In the genomic region with DNA sequence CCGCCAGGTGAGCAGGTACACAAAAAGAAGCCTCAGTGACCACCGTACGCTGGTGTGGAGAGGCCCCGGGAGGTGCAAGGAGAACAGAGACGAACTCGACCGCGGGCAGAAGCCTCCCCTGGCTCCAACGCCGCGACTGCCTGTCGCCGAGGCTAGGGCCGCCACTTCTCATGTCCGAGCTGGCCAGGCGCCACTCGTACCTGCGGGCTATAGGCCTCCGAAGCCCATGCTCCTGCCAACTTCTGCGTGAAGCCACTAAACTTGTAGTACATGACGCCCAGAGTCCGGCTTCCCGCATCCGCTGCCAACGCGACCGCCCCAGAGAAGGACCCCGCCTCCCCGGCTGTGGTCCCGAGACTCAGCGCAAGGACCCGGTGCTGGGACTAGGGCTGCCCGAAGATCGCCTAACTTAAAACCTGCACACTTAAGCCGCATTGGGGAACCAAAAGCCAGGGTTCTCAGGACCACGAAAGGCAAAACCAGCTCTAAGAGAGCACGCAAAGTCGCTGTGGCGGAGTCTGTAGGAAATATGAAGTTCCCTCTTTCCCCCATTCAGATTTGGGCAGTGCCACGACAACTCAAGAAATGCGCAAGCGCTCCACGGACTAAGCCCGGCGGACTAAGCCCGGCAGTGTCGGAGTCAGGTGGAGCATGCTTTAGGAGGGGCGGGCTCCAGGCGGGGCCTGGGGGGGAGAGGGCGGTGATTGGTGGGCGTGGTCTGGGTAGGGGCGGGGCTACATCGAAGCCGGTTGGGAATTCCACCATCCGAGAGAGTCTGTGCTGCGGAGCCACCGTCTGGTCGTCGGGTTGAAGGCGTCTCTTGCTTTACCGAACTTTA, we compare ENCODE assay signal across 8 cellular contexts. TPM values are rescaled to one million over a fixed set of nuclear protein-coding genes. Genes with fewer than 3 reads are reported as not detected.
A peak's percentile ranks its signal among the peaks of the same experiment; 100 is the strongest.
DNase-seq lines count a peak whose midpoint lies in the region; ATAC-seq and TF ChIP-seq lines count a peak whose summit lies in the region.

A gene with protein sequence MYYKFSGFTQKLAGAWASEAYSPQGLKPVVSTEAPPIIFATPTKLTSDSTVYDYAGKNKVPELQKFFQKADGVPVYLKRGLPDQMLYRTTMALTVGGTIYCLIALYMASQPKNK (minus strand): TSS at position 328 of the 838 bp plus-strand sequence. CDS start 56 bp downstream, at position 272.

- peaks cover 22% of the 10 kb centered on the region for H3K4me1 ChIP-seq in OCI-LY3 (ENCODE audit: low read length)

- H3K27me3 ChIP-seq in OCI-LY3 (ENCODE audit: low read depth, low read length) = peaks cover 2% of the 10 kb centered on the region; the same call in 1 of the 2 replicates

- no peaks in the 10 kb centered on the region for H3K9me3 ChIP-seq in OCI-LY3 (ENCODE audit: insufficient read depth, low read length)

- peaks cover 49% of the 10 kb centered on the region for H3K79me2 ChIP-seq in OCI-LY3 (ENCODE audit: low read length)

- peak within 1 kb of the TSS; percentile 94 for H3K4me3 Mint-ChIP-seq in endothelial cell (ENCODE audit: unreplicated experiment)

- peaks cover 18% of the 10 kb centered on the region for H3K4me1 Mint-ChIP-seq in endothelial cell (ENCODE audit: unreplicated experiment)

- H2AFZ ChIP-seq in OCI-LY3 (ENCODE audit: low read depth, low read length) = peak within 1 kb of the TSS; percentile 93

- peak within 1 kb of the TSS; percentile 90 for H3K27ac ChIP-seq in OCI-LY3 (ENCODE audit: low read length)

- H3K9ac ChIP-seq in OCI-LY3 (ENCODE audit: low read length) = peak within 1 kb of the TSS; percentile 94

- peak within 1 kb of the TSS; percentile 86 for H3K27ac Mint-ChIP-seq in endothelial cell (ENCODE audit: unreplicated experiment)

- H3K4me3 ChIP-seq in OCI-LY3 (ENCODE audit: low read length) = peak within 1 kb of the TSS; percentile 97

- ATAC-seq in GM21515 (IDR thresholded peaks at IDR 0.05; ENCODE audit: unreplicated experiment) = peak; percentile 91

- peaks cover 4% of the 10 kb centered on the region for H3K36me3 ChIP-seq in OCI-LY3 (replicated peaks; ENCODE audit: low read depth, low read length)

- peak; percentile 39 for TF ChIP-seq CTCF in OCI-LY3 (IDR thresholded peaks at IDR 0.05; ENCODE audit: low read depth, low read length)
- TF ChIP-seq CTCF in endothelial cell (IDR thresholded peaks at IDR 0.05; ENCODE audit: unreplicated experiment) = no peak

- H3K9me3 Mint-ChIP-seq in endothelial cell (ENCODE audit: unreplicated experiment) = no peaks in the 10 kb centered on the region

- peaks cover 5% of the 10 kb centered on the region for H3K27me3 Mint-ChIP-seq in endothelial cell (ENCODE audit: unreplicated experiment)

- DNase-seq in DMS 273 (lab: John Stamatoyannopoulos, UW; ENCODE audit: unreplicated experiment) (peak; percentile 98), HuH-7 (ENCODE audit: low spot score) (peak; percentile 81), endothelial cell (ENCODE audit: low spot score) (peak; percentile 96), midbrain (lab: John Stamatoyannopoulos, UW) (peak; percentile 98)
- DNase-seq in activated CD8-positive, alpha-beta memory T cell treated with anti-CD3 and anti-CD28 coated beads, Interleukin-2, amount 50 U/mL, for 48 hours = peak; percentile 96
- DNase-seq in stimulated activated CD8-positive, alpha-beta memory T cell treated with anti-CD3 and anti-CD28 coated beads, Interleukin-2, amount 100 ng/mL, for 1 hour (ENCODE audit: low read depth in 2 of 2) = peak; percentile 95

- peaks cover 3% of the 10 kb centered on the region for H3K36me3 Mint-ChIP-seq in endothelial cell (ENCODE audit: low read depth, unreplicated experiment)

- H4K20me1 ChIP-seq in OCI-LY3 (ENCODE audit: insufficient read depth, low read length) = peaks cover 18% of the 10 kb centered on the region

- H3K4me2 ChIP-seq in OCI-LY3 (ENCODE audit: low read length) = peak within 1 kb of the TSS; percentile 90

RNA-seq across cellular contexts. Expression of the gene that starts here (rescaled TPM):
- 94.8 TPM for total RNA-seq in endothelial cell (ENCODE audit: unreplicated experiment)

Comparison
In these comparisons a context has a peak if more than half of its experiments do, and no peak if none do; other contexts are left out.
1. Peak in every context shown above with its lines: DNase-seq, ATAC-seq, H3K4me3 ChIP-seq and H3K27ac ChIP-seq.